23 cellular contexts compared by ENCODE assay signal in genomic region chr3:128402319-128402718, GRCh38.
"Had no signal": no experiment of that assay in that cellular context is flagged by ENCODE, and none has a peak within 500 bp of the region (broad histone marks: within the 10 kb centered on the region; RNA-seq: fewer than 3 reads in every experiment).

No MANE protein-coding gene starts in this region.

- H3K4me1 Mint-ChIP-seq: activated B cell treated with CpG ODN at 0.5 μM for 24 hours; activated CD4-positive, alpha-beta memory T cell treated with anti-CD3 and anti-CD28 coated beads, Interleukin-2, amount 10 ng/mL, durations not matched to agents 7 days and 5 days; activated CD8-positive, alpha-beta memory T cell treated with anti-CD3 and anti-CD28 coated beads, Interleukin-2, amount 10 ng/mL, durations not matched to agents 7 days and 5 days had no signal

- ATAC-seq: activated CD8-positive, alpha-beta memory T cell treated with anti-CD3 and anti-CD28 coated beads, Interleukin-2, amount 10 ng/mL, durations not matched to agents 7 days and 5 days; gastroesophageal sphincter; right cardiac atrium; upper lobe of right lung had no signal

- H3K9me3 Mint-ChIP-seq: activated B cell treated with CpG ODN at 0.5 μM for 24 hours; activated CD4-positive, alpha-beta memory T cell treated with anti-CD3 and anti-CD28 coated beads, Interleukin-2, amount 10 ng/mL, durations not matched to agents 7 days and 5 days; immature natural killer cell; mesothelial cell of epicardium; nephron; T-helper 2 cell treated with Interferon-gamma antibody and Interleukin-4, amounts not matched to agents 5 μg/mL and 100 μg/mL, for 36 hours had no signal

- H3K36me3 ChIP-seq: heart right ventricle, prostate gland, upper lobe of right lung had no signal

- H3K27ac ChIP-seq: esophagus muscularis mucosa, gastroesophageal sphincter, heart right ventricle, prostate gland, skin epidermis, testis, upper lobe of right lung had no signal

- H3K27me3 ChIP-seq: esophagus muscularis mucosa, gastroesophageal sphincter, heart right ventricle, testis, upper lobe of right lung had no signal

- DNase-seq: activated B cell treated with CpG ODN at 0.5 μM for 24 hours; activated CD4-positive, alpha-beta memory T cell treated with anti-CD3 and anti-CD28 coated beads, Interleukin-2, amount 10 ng/mL, durations not matched to agents 7 days and 5 days; activated CD4-positive, alpha-beta T cell treated with anti-CD3 and anti-CD28 coated beads for 48 hours; activated CD8-positive, alpha-beta memory T cell treated with anti-CD3 and anti-CD28 coated beads, Interleukin-2, amount 10 ng/mL, durations not matched to agents 7 days and 5 days; dermis blood vessel endothelial cell; effector memory CD4-positive, alpha-beta T cell; heart right ventricle; immature natural killer cell; kidney glomerular epithelial cell; stimulated activated CD4-positive, alpha-beta T cell treated with anti-CD3 and anti-CD28 coated beads, Interleukin-15, amount 100 ng/mL, for 24 hours; stimulated activated CD4-positive, alpha-beta T cell treated with anti-CD3 and anti-CD28 coated beads, Interleukin-4, amount 100 ng/mL, for 1 hour; SW 1271; testis; upper lobe of right lung had no signal

- H3K4me1 ChIP-seq: gastroesophageal sphincter, testis, upper lobe of right lung had no signal

- H3K27ac Mint-ChIP-seq: activated B cell treated with CpG ODN at 0.5 μM for 24 hours; activated CD4-positive, alpha-beta memory T cell treated with anti-CD3 and anti-CD28 coated beads, Interleukin-2, amount 10 ng/mL, durations not matched to agents 7 days and 5 days; activated CD8-positive, alpha-beta memory T cell treated with anti-CD3 and anti-CD28 coated beads, Interleukin-2, amount 10 ng/mL, durations not matched to agents 7 days and 5 days; activated naive CD8-positive, alpha-beta T cell; mesothelial cell of epicardium; T-helper 2 cell treated with Interferon-gamma antibody and Interleukin-4, amounts not matched to agents 5 μg/mL and 100 μg/mL, for 36 hours had no signal

- H3K27me3 Mint-ChIP-seq: activated B cell treated with CpG ODN at 0.5 μM for 24 hours; activated CD4-positive, alpha-beta memory T cell treated with anti-CD3 and anti-CD28 coated beads, Interleukin-2, amount 10 ng/mL, durations not matched to agents 7 days and 5 days; activated CD8-positive, alpha-beta memory T cell treated with anti-CD3 and anti-CD28 coated beads, Interleukin-2, amount 10 ng/mL, durations not matched to agents 7 days and 5 days; activated naive CD8-positive, alpha-beta T cell had no signal

- H3K4me3 ChIP-seq: esophagus muscularis mucosa, gastroesophageal sphincter, heart right ventricle, prostate gland, skin epidermis, testis, upper lobe of right lung had no signal

- H3K9me3 ChIP-seq: esophagus muscularis mucosa, gastroesophageal sphincter, heart right ventricle, prostate gland, testis, upper lobe of right lung had no signal

- H3K4me3 Mint-ChIP-seq: activated B cell treated with CpG ODN at 0.5 μM for 24 hours; activated CD4-positive, alpha-beta memory T cell treated with anti-CD3 and anti-CD28 coated beads, Interleukin-2, amount 10 ng/mL, durations not matched to agents 7 days and 5 days; activated CD8-positive, alpha-beta memory T cell treated with anti-CD3 and anti-CD28 coated beads, Interleukin-2, amount 10 ng/mL, durations not matched to agents 7 days and 5 days; activated naive CD8-positive, alpha-beta T cell; immature natural killer cell; mesothelial cell of epicardium; nephron; T-helper 2 cell treated with Interferon-gamma antibody and Interleukin-4, amounts not matched to agents 5 μg/mL and 100 μg/mL, for 36 hours had no signal

- H3K36me3 Mint-ChIP-seq: activated CD8-positive, alpha-beta memory T cell treated with anti-CD3 and anti-CD28 coated beads, Interleukin-2, amount 10 ng/mL, durations not matched to agents 7 days and 5 days; immature natural killer cell; mesothelial cell of epicardium had no signal
